In genomic region chr17:42844271-42844670, GRCh38 we compare ENCODE assay signal across 19 cellular contexts. TPM values are rescaled to one million over a fixed set of nuclear protein-coding genes. Genes with fewer than 3 reads are reported as not detected.
DNase-seq lines count a peak whose midpoint lies in the region; ATAC-seq and TF ChIP-seq lines count a peak whose summit lies in the region.
"Had no signal": no experiment of that assay in that cellular context is flagged by ENCODE, and none has a peak within 500 bp of the region (broad histone marks: within the 10 kb centered on the region; RNA-seq: fewer than 3 reads in every experiment).

AOC2 (plus strand) TSS chr17:42844580; CDS start chr17:42844627, 47 bp downstream.

- peaks cover 3 to 23% of the 10 kb centered on the region in 2 donors for H3K36me3 Mint-ChIP-seq in activated naive CD4-positive, alpha-beta T cell treated with anti-CD3 and anti-CD28 coated beads, Interleukin-2, amount 50 U/mL, for 72 hours
- H3K36me3 Mint-ChIP-seq in endothelial cell (ENCODE audit: low read depth, unreplicated experiment) (peaks cover 33% of the 10 kb centered on the region), naive B cell (peaks cover 0 to 11% of the 10 kb centered on the region in 2 donors)

- intact Hi-C loops in upper lobe of right lung (cut with DNase I), result loop anchor here (5.0 kb wide), 1 partner anchor 93 kb away; no protein-coding TSS in a partner anchor

- H3K4me3 ChIP-seq in upper lobe of right lung (no peak within 1 kb of the TSS), H7 (ENCODE audit: insufficient read depth, low read depth, low read length) (no peak within 1 kb of the TSS)

- no peaks in the 10 kb centered on the region for H3K9me3 Mint-ChIP-seq in activated naive CD4-positive, alpha-beta T cell treated with anti-CD3 and anti-CD28 coated beads, Interleukin-2, amount 50 U/mL, for 72 hours
- H3K9me3 Mint-ChIP-seq in endothelial cell (ENCODE audit: unreplicated experiment) (no peaks in the 10 kb centered on the region), naive B cell (no peaks in the 10 kb centered on the region)
- H3K9me3 Mint-ChIP-seq: natural killer cell; stimulated activated memory B cell treated with anti-CD40 and anti-IgM and Interleukin-4, amounts not matched to agents 10 μg/mL and 1 μg/mL and 100 μg/mL, for 72 hours; type B pancreatic cell had no signal

- TF ChIP-seq CTCF in endothelial cell (IDR thresholded peaks at IDR 0.05; ENCODE audit: unreplicated experiment), result no peak
- no peak for TF ChIP-seq CTCF in upper lobe of right lung (IDR thresholded peaks at IDR 0.05)

- no peaks in the 10 kb centered on the region for H3K27me3 Mint-ChIP-seq in endothelial cell (ENCODE audit: unreplicated experiment)
- H3K27me3 Mint-ChIP-seq in naive B cell, result no peaks in the 10 kb centered on the region
- H3K27me3 Mint-ChIP-seq: stimulated activated memory B cell treated with anti-CD40 and anti-IgM and Interleukin-4, amounts not matched to agents 10 μg/mL and 1 μg/mL and 100 μg/mL, for 72 hours; type B pancreatic cell had no signal

- no peaks in the 10 kb centered on the region for H3K27me3 ChIP-seq in upper lobe of right lung
- no peaks in the 10 kb centered on the region for H3K27me3 ChIP-seq in H7 (ENCODE audit: control insufficient read depth, insufficient read depth, low read length)

- H3K27ac Mint-ChIP-seq in activated naive CD4-positive, alpha-beta T cell treated with anti-CD3 and anti-CD28 coated beads, Interleukin-2, amount 50 U/mL, for 72 hours, result peak within 1 kb of the TSS; percentile 24 to 69
- H3K27ac Mint-ChIP-seq in endothelial cell (ENCODE audit: unreplicated experiment), result no peak within 1 kb of the TSS
- peak within 1 kb of the TSS in 4 of 6 donors; percentile 13 to 49 (median 41) for H3K27ac Mint-ChIP-seq in naive B cell
- H3K27ac Mint-ChIP-seq: type B pancreatic cell had no signal

- H3K4me1 Mint-ChIP-seq in endothelial cell (ENCODE audit: unreplicated experiment), result no peaks in the 10 kb centered on the region
- peaks cover 0 to 11% (median 7%) of the 10 kb centered on the region in 3 donors for H3K4me1 Mint-ChIP-seq in naive B cell

- no peak for ATAC-seq in activated naive CD4-positive, alpha-beta T cell treated with anti-CD3 and anti-CD28 coated beads, Interleukin-2, amount 50 U/mL, for 72 hours
- ATAC-seq in naive B cell (ENCODE audit: low read depth in 2 of 2), result no peak
- no peak for ATAC-seq in upper lobe of right lung
- ATAC-seq in GM18858 (IDR thresholded peaks at IDR 0.05; ENCODE audit: unreplicated experiment), result no peak
- ATAC-seq: natural killer cell had no signal

- peaks cover 20% of the 10 kb centered on the region for H3K4me1 ChIP-seq in upper lobe of right lung

- H3K27ac ChIP-seq in upper lobe of right lung, result peak within 1 kb of the TSS; percentile 44

- no peaks in the 10 kb centered on the region for H3K9me3 ChIP-seq in upper lobe of right lung

- peak within 1 kb of the TSS; percentile 21 for H3K4me3 Mint-ChIP-seq in endothelial cell (ENCODE audit: unreplicated experiment)
- H3K4me3 Mint-ChIP-seq in naive B cell, result no peak within 1 kb of the TSS
- H3K4me3 Mint-ChIP-seq: natural killer cell; stimulated activated memory B cell treated with anti-CD40 and anti-IgM and Interleukin-4, amounts not matched to agents 10 μg/mL and 1 μg/mL and 100 μg/mL, for 72 hours; type B pancreatic cell had no signal

- peaks cover 65% of the 10 kb centered on the region for H3K36me3 ChIP-seq in upper lobe of right lung
- peaks cover 33% of the 10 kb centered on the region for H3K36me3 ChIP-seq in H7 (replicated peaks; ENCODE audit: control insufficient read depth, insufficient read depth, low read length)

- peak in 1 of 2 donors; percentile 52 for DNase-seq in activated naive CD4-positive, alpha-beta T cell treated with anti-CD3 and anti-CD28 coated beads, Interleukin-2, amount 50 U/mL, for 72 hours (ENCODE audit: low spot score in 2 of 2)
- DNase-seq in activated naive CD4-positive, alpha-beta T cell treated with Interleukin-2 at 50 U/mL for 16 hours, result no peak
- DNase-seq in endothelial cell (ENCODE audit: low spot score), result no peak
- DNase-seq in naive B cell, result no peak
- no peak for DNase-seq in upper lobe of right lung
- DNase-seq in H7, result no peak
- no peak for DNase-seq in NCI-H2081 treated with DMSO at 0.1 percent for 48 hours (lab: John Stamatoyannopoulos, UW)
- DNase-seq: activated CD4-positive, alpha-beta T cell treated with anti-CD3 and anti-CD28 coated beads for 1 hour; activated CD8-positive, alpha-beta memory T cell treated with anti-CD3 and anti-CD28 coated beads for 24 hours; C1 segment of cervical spinal cord; natural killer cell; NCI-H1417 treated with DMSO at 0.1 percent for 48 hours; NCI-H526 treated with DMSO at 0.1 percent for 48 hours; Right ventricle myocardium superior had no signal

RNA-seq across cellular contexts. Expression of gene AOC2, which starts in this region (rescaled TPM):
- total RNA-seq in activated naive CD4-positive, alpha-beta T cell treated with anti-CD3 and anti-CD28 coated beads, Interleukin-2, amount 50 U/mL, for 72 hours, result 1 to 10 TPM; 3.6 to 6.1 TPM
- total RNA-seq in endothelial cell (ENCODE audit: unreplicated experiment), result 6.2 TPM
- polyA plus RNA-seq in naive B cell (ENCODE audit: low read depth in 6 of 6), result under 1 TPM in 2 of 6 donors, not detected in 4; 0.24 to 0.43 TPM
- 2.0 TPM for total RNA-seq in upper lobe of right lung
- total RNA-seq in H7 (2014; rRNA removed; shearing (Covaris generic)), result 1.9 and 6.0 TPM in 2 replicates
- total RNA-seq: A172, M059J had no signal
